ENCODE assay signal across 8 cellular contexts in genomic region chr11:108008656-108009496, GRCh38.
DNase-seq lines count a peak whose midpoint lies in the region; ATAC-seq and TF ChIP-seq lines count a peak whose summit lies in the region.

Gene CUL5, plus strand, starts transcription at chr11:108008898. Its CDS starts 451 bp downstream, at chr11:108009349.

- H3K27ac Mint-ChIP-seq in nephron progenitor cell: peak within 1 kb of the TSS; percentile 100
- peak within 1 kb of the TSS; percentile 99 for H3K27ac Mint-ChIP-seq in stimulated activated naive CD8-positive, alpha-beta T cell treated with anti-CD3 and anti-CD28 coated beads, Interleukin-15, amount 100 ng/mL, for 72 hours

- H3K27me3 Mint-ChIP-seq in nephron progenitor cell (ENCODE audit: low read depth, poor library complexity): peaks cover under 1% of the 10 kb centered on the region
- H3K27me3 Mint-ChIP-seq in stimulated activated naive CD8-positive, alpha-beta T cell treated with anti-CD3 and anti-CD28 coated beads, Interleukin-15, amount 100 ng/mL, for 72 hours: no peaks in the 10 kb centered on the region

- H3K36me3 Mint-ChIP-seq in nephron progenitor cell (ENCODE audit: low read depth): no peaks in the 10 kb centered on the region

- peak; percentile 88 for TF ChIP-seq CTCF in LNCAP (IDR thresholded peaks at IDR 0.05)
- peak; percentile 74 for TF ChIP-seq CTCF in fibroblast of pulmonary artery (IDR thresholded peaks at IDR 0.05; ENCODE audit: low read length, missing control alignments)
- TF ChIP-seq CTCF in nephron progenitor cell (IDR thresholded peaks at IDR 0.05): peak; percentile 85

- H3K9me3 ChIP-seq in ES-I3 (ENCODE audit: control insufficient read depth, insufficient read depth, low read length): no peaks in the 10 kb centered on the region

- H3K9me3 Mint-ChIP-seq in nephron progenitor cell: no peaks in the 10 kb centered on the region
- no peaks in the 10 kb centered on the region for H3K9me3 Mint-ChIP-seq in stimulated activated naive CD8-positive, alpha-beta T cell treated with anti-CD3 and anti-CD28 coated beads, Interleukin-15, amount 100 ng/mL, for 72 hours

- H3K9ac ChIP-seq in ES-I3 (ENCODE audit: low read depth, low read length): peak within 1 kb of the TSS; percentile 96

- H3K4me3 Mint-ChIP-seq in nephron progenitor cell: no peak within 1 kb of the TSS
- H3K4me3 Mint-ChIP-seq in stimulated activated naive CD8-positive, alpha-beta T cell treated with anti-CD3 and anti-CD28 coated beads, Interleukin-15, amount 100 ng/mL, for 72 hours: peak within 1 kb of the TSS; percentile 94 to 96

- H3K4me3 ChIP-seq in fibroblast of pulmonary artery (replicated peaks; ENCODE audit: low read depth, low read length): peak within 1 kb of the TSS; percentile 95

- DNase-seq in GOT3 (lab: John Stamatoyannopoulos, UW) (peak; percentile 71), RPMI8226 (peak; percentile 97), fibroblast of pulmonary artery (ENCODE audit: low read depth) (peak; percentile 95), nephron progenitor cell (peak; percentile 92)
- DNase-seq in activated T-helper 9 cell treated with anti-CD3 and anti-CD28 coated beads, Interleukin-2, amount 50 U/mL, for 16 hours (ENCODE audit: low read depth): peak; percentile 86
- DNase-seq in stimulated activated naive CD8-positive, alpha-beta T cell treated with anti-CD3 and anti-CD28 coated beads, Interleukin-15, amount 100 ng/mL, for 72 hours: peak; percentile 90 to 93

- H3K4me1 ChIP-seq in ES-I3 (ENCODE audit: insufficient read depth, low read length): peaks cover 4% of the 10 kb centered on the region; the same call in 1 of the 2 replicates

- peak; percentile 93 for ATAC-seq in stimulated activated naive CD8-positive, alpha-beta T cell treated with anti-CD3 and anti-CD28 coated beads, Interleukin-15, amount 100 ng/mL, for 72 hours

- peaks cover 6% of the 10 kb centered on the region for H3K4me1 Mint-ChIP-seq in nephron progenitor cell
- H3K4me1 Mint-ChIP-seq in stimulated activated naive CD8-positive, alpha-beta T cell treated with anti-CD3 and anti-CD28 coated beads, Interleukin-15, amount 100 ng/mL, for 72 hours: peaks cover 9% of the 10 kb centered on the region

- no peaks in the 10 kb centered on the region for H3K36me3 ChIP-seq in ES-I3 (ENCODE audit: insufficient read depth, low read length)

Comparison
In these comparisons a context has a peak if more than half of its experiments do, and no peak if none do; other contexts are left out.
1. Peak in every context shown above with its lines: DNase-seq, ATAC-seq and H3K4me3 ChIP-seq.